1 cellular context compared by ENCODE assay signal in genomic region chr15:50162988-50163718, GRCh38.
TF ChIP-seq lines count a peak whose summit lies in the region.

No MANE protein-coding gene starts in this region.

TF ChIP-seq in IMR-90, 13 proteins besides CTCF, POLR2A, EP300 and RAD21:
- TF ChIP-seq RFX5 (IDR thresholded peaks at IDR 0.05; ENCODE audit: low read depth, low read length) (no peak), ELK1 (IDR thresholded peaks at IDR 0.05; ENCODE audit: borderline replicate concordance, low read depth, low read length) (no peak), MAZ (IDR thresholded peaks at IDR 0.05; ENCODE audit: borderline replicate concordance, low read depth, low read length) (no peak), NFE2L2 (IDR thresholded peaks at IDR 0.05; ENCODE audit: low read depth, low read length) (no peak)
TF ChIP-seq in IMR-90: peak in this region for 0.
